ENCODE assay signal across 8 cellular contexts in the genomic region with DNA sequence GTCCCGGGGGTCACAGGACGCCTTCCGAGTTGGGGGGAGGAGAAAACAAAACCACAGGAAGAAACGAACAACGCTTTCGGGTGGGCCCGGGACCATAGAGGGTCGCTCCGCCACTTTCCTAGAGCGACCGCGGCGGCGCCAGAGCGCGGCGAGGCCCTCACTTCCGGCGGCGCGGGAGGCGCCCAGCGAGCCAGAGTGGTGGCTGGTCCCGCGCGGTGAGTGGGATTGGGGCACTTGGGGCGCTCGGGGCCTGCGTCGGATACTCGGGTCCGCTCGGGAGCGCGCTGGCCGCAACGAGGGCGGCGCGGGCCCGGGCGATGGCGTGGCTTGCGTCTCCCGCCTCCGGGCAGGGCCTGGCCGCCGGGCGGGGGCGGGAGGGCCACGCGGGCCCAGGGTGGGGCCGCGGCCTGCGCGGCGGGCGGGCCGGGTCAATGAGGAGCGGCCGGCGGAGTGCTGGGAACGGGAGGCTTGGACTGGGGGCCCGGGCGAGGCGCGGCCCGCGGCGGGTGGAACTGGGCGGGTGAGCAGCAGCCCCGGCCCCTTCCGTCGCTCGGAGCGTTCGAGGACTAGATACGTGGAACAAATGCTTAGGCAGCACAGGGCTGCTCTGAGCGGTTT. TPM values are rescaled to one million over a fixed set of nuclear protein-coding genes. Genes with fewer than 3 reads are reported as not detected.
DNase-seq lines count a peak whose midpoint lies in the region; ATAC-seq and TF ChIP-seq lines count a peak whose summit lies in the region.

ZNF22 (plus strand) TSS at position 160 of the 618 bp plus-strand sequence. CDS start 2,446 bp downstream, outside the sequence.

- H3K27me3 ChIP-seq in colonic mucosa: no peaks in the 10 kb centered on the region

- no peak for TF ChIP-seq CTCF in colonic mucosa (IDR thresholded peaks at IDR 0.05)

- H3K36me3 ChIP-seq in colonic mucosa: no peaks in the 10 kb centered on the region

- ATAC-seq in HG02678 (IDR thresholded peaks at IDR 0.05; ENCODE audit: unreplicated experiment) (peak; percentile 70), left lobe of liver (peak; percentile 78)
- ATAC-seq in activated CD4-positive, alpha-beta T cell treated with anti-CD3 and anti-CD28 coated beads for 36 hours: peak; percentile 74

- CTCF ChIA-PET in activated CD4-positive, alpha-beta T cell treated with anti-CD3 and anti-CD28 coated beads for 36 hours (lab: Charles Lee): interaction anchor here (0.6 to 1.6 kb wide), 4 partner anchors 25 to 1391 kb away, joined by 3 to 5 read pairs (median 4); no protein-coding TSS in a partner anchor

- peak; percentile 25 for DNase-seq in DMS153 treated with DMSO at 0.1 percent for 48 hours (lab: John Stamatoyannopoulos, UW; ENCODE audit: unreplicated experiment)
- DNase-seq in DMS153 (lab: John Stamatoyannopoulos, UW): no peak
- DNase-seq in NCI-H1105 treated with DMSO at 0.1 percent for 48 hours (lab: John Stamatoyannopoulos, UW): peak; percentile 44
- DNase-seq in activated CD4-positive, alpha-beta T cell treated with anti-CD3 and anti-CD28 coated beads for 36 hours: peak; percentile 78
- DNase-seq in colonic mucosa: peak; percentile 69
- peak; percentile 77 for DNase-seq in left lobe of liver (ENCODE audit: low spot score)
- peak; percentile 58 for DNase-seq in stimulated activated CD4-positive, alpha-beta T cell treated with anti-CD3 and anti-CD28 coated beads, Interleukin-4, amount 100 ng/mL, for 24 hours

- no peaks in the 10 kb centered on the region for H3K9me3 ChIP-seq in colonic mucosa

- no peaks in the 10 kb centered on the region for H3K27me3 Mint-ChIP-seq in activated CD4-positive, alpha-beta T cell treated with anti-CD3 and anti-CD28 coated beads for 36 hours

- H3K4me1 Mint-ChIP-seq in activated CD4-positive, alpha-beta T cell treated with anti-CD3 and anti-CD28 coated beads for 36 hours: peaks cover 24% of the 10 kb centered on the region

- H3K9me3 Mint-ChIP-seq in activated CD4-positive, alpha-beta T cell treated with anti-CD3 and anti-CD28 coated beads for 36 hours (ENCODE audit: low read depth): peaks cover 23% of the 10 kb centered on the region

- H3K4me3 Mint-ChIP-seq in activated CD4-positive, alpha-beta T cell treated with anti-CD3 and anti-CD28 coated beads for 36 hours: peak within 1 kb of the TSS; percentile 84

- peak within 1 kb of the TSS; percentile 84 to 93 for H3K9ac ChIP-seq in colonic mucosa (ENCODE audit: low read depth in 2 of 2, low read length in 2 of 2)

- no peaks in the 10 kb centered on the region for H3K4me1 ChIP-seq in colonic mucosa

- H3K36me3 Mint-ChIP-seq in activated CD4-positive, alpha-beta T cell treated with anti-CD3 and anti-CD28 coated beads for 36 hours (ENCODE audit: low read depth): peaks cover 42% of the 10 kb centered on the region

- peak within 1 kb of the TSS; percentile 90 for H3K27ac ChIP-seq in colonic mucosa

- H3K27ac Mint-ChIP-seq in activated CD4-positive, alpha-beta T cell treated with anti-CD3 and anti-CD28 coated beads for 36 hours: peak within 1 kb of the TSS; percentile 89

- intact Hi-C loops in activated CD4-positive, alpha-beta T cell treated with anti-CD3 and anti-CD28 coated beads for 36 hours (cut with DNase I, micrococcal nuclease): loop anchor here (1.0 to 10.0 kb wide), 7 partner anchors 26 to 994 kb away; partner anchors contain the start of genes RASSF4 (in 2 of the 2) and ZFAND4 (in 1 of the 2)
- intact Hi-C loops in colonic mucosa (cut with DNase I): no loop called here

- POLR2A ChIA-PET in activated CD4-positive, alpha-beta T cell treated with anti-CD3 and anti-CD28 coated beads for 36 hours (lab: Charles Lee): interaction anchor here (0.6 to 0.7 kb wide), 2 partner anchors 135 to 452 kb away, joined by 3 read pairs; no protein-coding TSS in a partner anchor

- H3K4me3 ChIP-seq in colonic mucosa: peak within 1 kb of the TSS; percentile 36

RNA-seq across cellular contexts. Expression of gene ZNF22, which starts in this region (rescaled TPM):
- total RNA-seq in activated CD4-positive, alpha-beta T cell treated with anti-CD3 and anti-CD28 coated beads for 36 hours: 10 to 100 TPM; 18.8 to 21.6 TPM
- 10 to 100 TPM; 16.5 to 17.3 TPM for total RNA-seq in colonic mucosa
- total RNA-seq in left lobe of liver: 12.9 TPM
